15 cellular contexts compared by ENCODE assay signal in genomic region chr16:56426585-56426984, GRCh38. TPM values are rescaled to one million over a fixed set of nuclear protein-coding genes. Genes with fewer than 3 reads are reported as not detected.
DNase-seq lines count a peak whose midpoint lies in the region; ATAC-seq and TF ChIP-seq lines count a peak whose summit lies in the region.
"Had no signal": no experiment of that assay in that cellular context is flagged by ENCODE, and none has a peak within 500 bp of the region (broad histone marks: within the 10 kb centered on the region; RNA-seq: fewer than 3 reads in every experiment).

No MANE protein-coding gene starts in this region.

- BruUV-seq in Caco-2 (replicated peaks; lab: Mats Ljungman, UMichigan), result no TSS peak

- no peak overlapping the region for H3K4me3 ChIP-seq in Caco-2 (ENCODE audit: low read depth, low read length)

- CTCF ChIA-PET in Caco-2 (lab: Charles Lee), result no interaction called here

- no peak for TF ChIP-seq CTCF in Caco-2 (IDR thresholded peaks at IDR 0.05; ENCODE audit: insufficient read depth in 1 of 2, low read depth in 1 of 2, low read length in 1 of 2, severe bottlenecking in 1 of 2, unreplicated experiment in 1 of 2)

- H3K4me3 Mint-ChIP-seq in Caco-2 (ENCODE audit: unreplicated experiment), result peak overlapping the region; percentile 31
- peak overlapping the region; percentile 84 for H3K4me3 Mint-ChIP-seq in natural killer cell treated with Interleukin-12 subunit alpha and Interleukin-12 subunit beta and Interleukin-15 and Interleukin-18, amount 100 ng/mL, for 72 hours

- intact Hi-C loops in Caco-2 (cut with micrococcal nuclease; ENCODE audit: unreplicated experiment), result no loop called here

- DNase-seq in Caco-2 (no peak), M059J (ENCODE audit: low read depth) (peak; percentile 41), caudate nucleus (lab: John Stamatoyannopoulos, UW) (peak in 2 of 61 donors; percentile 8 to 39), EL (no peak), mesenteric fat pad (ENCODE audit: low spot score) (no peak)
- no peak for DNase-seq in natural killer cell treated with Interleukin-12 subunit alpha and Interleukin-12 subunit beta and Interleukin-15 and Interleukin-18, amount 100 ng/mL, for 72 hours (ENCODE audit: low spot score)
- DNase-seq: activated CD4-positive, alpha-beta T cell treated with anti-CD3 and anti-CD28 coated beads, Interleukin-2, amount 50 U/mL, for 4 hours; DMS153; left ventricle myocardium superior; NCI-H1417 treated with DMSO at 0.1 percent for 48 hours; NCI-H748 treated with DMSO at 0.1 percent for 48 hours; psoas muscle; SK-N-SH had no signal

- no peaks in the 10 kb centered on the region for H3K9me3 ChIP-seq in Caco-2
- H3K9me3 ChIP-seq: psoas muscle, tibial nerve had no signal

- H3K27me3 ChIP-seq in Caco-2 (replicated peaks; ENCODE audit: control insufficient read depth, insufficient read depth, low read length), result no peaks in the 10 kb centered on the region
- H3K27me3 ChIP-seq: tibial nerve had no signal

- no peaks in the 10 kb centered on the region for H3K9me3 Mint-ChIP-seq in Caco-2 (ENCODE audit: unreplicated experiment)
- H3K9me3 Mint-ChIP-seq in natural killer cell treated with Interleukin-12 subunit alpha and Interleukin-12 subunit beta and Interleukin-15 and Interleukin-18, amount 100 ng/mL, for 72 hours, result no peaks in the 10 kb centered on the region

- peaks cover 23% of the 10 kb centered on the region for H3K4me1 Mint-ChIP-seq in Caco-2 (ENCODE audit: low read depth, unreplicated experiment)
- peaks cover 29 to 38% of the 10 kb centered on the region in 2 donors for H3K4me1 Mint-ChIP-seq in natural killer cell treated with Interleukin-12 subunit alpha and Interleukin-12 subunit beta and Interleukin-15 and Interleukin-18, amount 100 ng/mL, for 72 hours (ENCODE audit: low read depth in 2 of 2)

- peaks cover 25% of the 10 kb centered on the region for H3K4me1 ChIP-seq in Caco-2

- H3K27ac ChIP-seq in caudate nucleus (ENCODE audit: low read depth, low read length), result peak overlapping the region; percentile 29

- no peaks in the 10 kb centered on the region; the same call in 1 of the 2 replicates for H3K36me3 ChIP-seq in Caco-2 (ENCODE audit: control insufficient read depth, insufficient read depth, low read length)

- POLR2A ChIA-PET in Caco-2 (lab: Charles Lee), result interaction anchor here (1.2 kb wide), 1 partner anchor 24 kb away, joined by 6 read pairs; the partner anchor contains the start of genes NUDT21 and OGFOD1

- ATAC-seq in natural killer cell treated with Interleukin-12 subunit alpha and Interleukin-12 subunit beta and Interleukin-15 and Interleukin-18, amount 100 ng/mL, for 72 hours, result no peak
- ATAC-seq in GM21526 (IDR thresholded peaks at IDR 0.05; ENCODE audit: low FRiP score, unreplicated experiment), result no peak
- ATAC-seq: left ventricle myocardium superior, psoas muscle had no signal

- peaks cover 21% of the 10 kb centered on the region for H3K36me3 Mint-ChIP-seq in Caco-2 (ENCODE audit: insufficient read depth, unreplicated experiment)
- H3K36me3 Mint-ChIP-seq in natural killer cell treated with Interleukin-12 subunit alpha and Interleukin-12 subunit beta and Interleukin-15 and Interleukin-18, amount 100 ng/mL, for 72 hours, result peaks cover 8% of the 10 kb centered on the region

- no peak overlapping the region for H3K27ac Mint-ChIP-seq in Caco-2 (ENCODE audit: unreplicated experiment)
- H3K27ac Mint-ChIP-seq in natural killer cell treated with Interleukin-12 subunit alpha and Interleukin-12 subunit beta and Interleukin-15 and Interleukin-18, amount 100 ng/mL, for 72 hours, result peak overlapping the region; percentile 48 to 57

- H3K27me3 Mint-ChIP-seq in Caco-2 (ENCODE audit: insufficient read depth, unreplicated experiment), result no peaks in the 10 kb centered on the region
- H3K27me3 Mint-ChIP-seq in natural killer cell treated with Interleukin-12 subunit alpha and Interleukin-12 subunit beta and Interleukin-15 and Interleukin-18, amount 100 ng/mL, for 72 hours, result no peaks in the 10 kb centered on the region

RNA-seq across cellular contexts. Expression of gene AMFR, which starts 1.2 kb away (rescaled TPM):
- total RNA-seq in Caco-2 (2022) (101 and 106 TPM in 2 replicates), mesenteric fat pad (113 TPM)
- 128 and 196 TPM in 2 replicates for total RNA-seq in M059J (2014; rRNA removed; shearing (Covaris generic))
- total RNA-seq in natural killer cell treated with Interleukin-12 subunit alpha and Interleukin-12 subunit beta and Interleukin-15 and Interleukin-18, amount 100 ng/mL, for 72 hours, result 10 to 100 TPM; 46.5 to 86.2 TPM

RNA-seq across cellular contexts. Expression of gene NUDT21, which starts 24.5 kb away (rescaled TPM):
- total RNA-seq in Caco-2 (2022), result 305 and 311 TPM in 2 replicates
- 83.5 and 172 TPM in 2 replicates for total RNA-seq in M059J (2014; rRNA removed; shearing (Covaris generic))
- 100 to 1,000 TPM; 170 to 176 TPM for total RNA-seq in natural killer cell treated with Interleukin-12 subunit alpha and Interleukin-12 subunit beta and Interleukin-15 and Interleukin-18, amount 100 ng/mL, for 72 hours
- total RNA-seq in mesenteric fat pad, result 71.1 TPM

RNA-seq across cellular contexts. Expression of gene OGFOD1, which starts 24.8 kb away (rescaled TPM):
- total RNA-seq in Caco-2 (2022), result 75.5 and 79.0 TPM in 2 replicates
- 103 and 105 TPM in 2 replicates for total RNA-seq in M059J (2014; rRNA removed; shearing (Covaris generic))
- 10 to 100 TPM; 50.1 to 72.1 TPM for total RNA-seq in natural killer cell treated with Interleukin-12 subunit alpha and Interleukin-12 subunit beta and Interleukin-15 and Interleukin-18, amount 100 ng/mL, for 72 hours
- 44.9 TPM for total RNA-seq in mesenteric fat pad
